9 cellular contexts compared by ENCODE assay signal in genomic region chr7:44043902-44044301, GRCh38. TPM values are rescaled to one million over a fixed set of nuclear protein-coding genes. Genes with fewer than 3 reads are reported as not detected.
DNase-seq lines count a peak whose midpoint lies in the region; ATAC-seq and TF ChIP-seq lines count a peak whose summit lies in the region.
"Had no signal": no experiment of that assay in that cellular context is flagged by ENCODE, and none has a peak within 500 bp of the region (broad histone marks: within the 10 kb centered on the region; RNA-seq: fewer than 3 reads in every experiment).

No MANE protein-coding gene starts in this region.

- no peaks in the 10 kb centered on the region for H4K20me1 ChIP-seq in H9 (ENCODE audit: control insufficient read depth, insufficient read depth, insufficient read length)

- H3K23me2 ChIP-seq in H9 (ENCODE audit: insufficient read length, low read depth, low read length, poor library complexity, severe bottlenecking) = peaks cover 15% of the 10 kb centered on the region

- H3K9me3 ChIP-seq in H9 (ENCODE audit: control insufficient read depth, low read depth, low read length) (no peaks in the 10 kb centered on the region), skeletal muscle satellite cell (replicated peaks; ENCODE audit: low read length) (no peaks in the 10 kb centered on the region)

- peaks cover 2 to 3% of the 10 kb centered on the region in 2 experiments; a peak in 4 of 5 replicates for H3K9me3 Mint-ChIP-seq in H9
- H3K9me3 Mint-ChIP-seq in glutamatergic neuron (ENCODE audit: unreplicated experiment) = peaks cover 16% of the 10 kb centered on the region

- no peak overlapping the region for H3K56ac ChIP-seq in H9 (ENCODE audit: insufficient read length, low read depth, low read length)

- ATAC-seq in GM21619 (IDR thresholded peaks at IDR 0.05; ENCODE audit: unreplicated experiment) = no peak

- peaks cover 13% of the 10 kb centered on the region for H3K36me3 ChIP-seq in skeletal muscle satellite cell (ENCODE audit: insufficient read depth, low read length)

- H3K36me3 Mint-ChIP-seq in H9 (ENCODE audit: insufficient read depth in 1 of 3, low read depth in 3 of 3) (peaks cover 0 to 11% (median 1%) of the 10 kb centered on the region in 3 experiments; a peak in 5 of 7 replicates), glutamatergic neuron (ENCODE audit: unreplicated experiment) (peaks cover 7% of the 10 kb centered on the region)

- H3K27me3 Mint-ChIP-seq in H9 (ENCODE audit: low read depth) (peaks cover 21% of the 10 kb centered on the region), glutamatergic neuron (ENCODE audit: unreplicated experiment) (peaks cover 11% of the 10 kb centered on the region)

- H2AFZ ChIP-seq in H9 (ENCODE audit: low read length) = peak overlapping the region; percentile 11

- no peak overlapping the region for H4K8ac ChIP-seq in H9 (replicated peaks; ENCODE audit: insufficient read length, low read depth, low read length)

- H3K4ac ChIP-seq in H9 (ENCODE audit: low read depth, low read length) = no peak overlapping the region

- H3K4me3 Mint-ChIP-seq in H9 (peak overlapping the region; percentile 84 to 87), glutamatergic neuron (ENCODE audit: unreplicated experiment) (peak overlapping the region; percentile 92)

- H3K27ac Mint-ChIP-seq in H9 = peak overlapping the region; percentile 27 to 92 (median 81); a peak in 3 of 7 replicates
- peak overlapping the region; percentile 95 for H3K27ac Mint-ChIP-seq in glutamatergic neuron (ENCODE audit: unreplicated experiment)

- DNase-seq in H9 (no peak), glutamatergic neuron (no peak), NCI-H1417 (lab: John Stamatoyannopoulos, UW) (no peak), NCI-H128 (lab: John Stamatoyannopoulos, UW; ENCODE audit: unreplicated experiment) (no peak)
- DNase-seq in activated CD4-positive, alpha-beta T cell treated with anti-CD3 and anti-CD28 coated beads, Interleukin-2, amount 50 U/mL, for 1 hour = no peak

- H4K91ac ChIP-seq in H9 (ENCODE audit: insufficient read length, low read depth, low read length) = no peak overlapping the region

- H3K4me1 Mint-ChIP-seq in H9 = peaks cover 17 to 24% of the 10 kb centered on the region in 2 experiments
- H3K4me1 Mint-ChIP-seq in glutamatergic neuron (ENCODE audit: low read depth, unreplicated experiment) = peaks cover 28% of the 10 kb centered on the region

- H3K23ac ChIP-seq in H9 (ENCODE audit: insufficient read length, low read depth, low read length) = no peak overlapping the region

- no CpG with 5 or more reads among the region's 8 CpGs for WGBS in H9 (ENCODE audit: extremely low coverage, insufficient read length, low lambda C conversion rate)

- H2BK15ac ChIP-seq in H9 (ENCODE audit: low read depth, low read length) = no peak overlapping the region

- TF ChIP-seq CTCF in H9 (conservative IDR thresholded peaks at IDR 0.05) = no peak
- no peak for TF ChIP-seq CTCF in WI38 (IDR thresholded peaks at IDR 0.05; ENCODE audit: low read depth, low read length)
- TF ChIP-seq CTCF in glutamatergic neuron (IDR thresholded peaks at IDR 0.05; ENCODE audit: partially characterized antibody, unreplicated experiment) = no peak

- H3K79me2 ChIP-seq in H9 (ENCODE audit: insufficient read depth, low read length) = peaks cover 2% of the 10 kb centered on the region; the same call in 1 of the 2 replicates

- no peak overlapping the region for H2BK5ac ChIP-seq in H9 (ENCODE audit: insufficient read length, low read length)

- H3K9ac ChIP-seq in H9 (ENCODE audit: extremely low read depth, insufficient read length, low read length) (peak overlapping the region; percentile 18), skeletal muscle satellite cell (ENCODE audit: low read depth, low read length) (peak overlapping the region; percentile 88)

- no peak overlapping the region for H2AK5ac ChIP-seq in H9 (ENCODE audit: insufficient read length, low read length)

- no peak overlapping the region for H2BK12ac ChIP-seq in H9 (ENCODE audit: insufficient read length, low read depth, low read length)

- no peak overlapping the region for H3T11ph ChIP-seq in H9 (ENCODE audit: low read length)

- H3K27me3 ChIP-seq in H9 (ENCODE audit: insufficient read depth, low read length) = no peaks in the 10 kb centered on the region
- no peaks in the 10 kb centered on the region for H3K27me3 ChIP-seq in skeletal muscle satellite cell (ENCODE audit: control insufficient read depth, insufficient read depth, low read length)

- no peak overlapping the region for H2BK20ac ChIP-seq in H9 (ENCODE audit: low read depth, low read length, poor library complexity, severe bottlenecking)

- no peak overlapping the region for H3K14ac ChIP-seq in H9 (ENCODE audit: insufficient read depth, low read length)

- no peak overlapping the region for H3K18ac ChIP-seq in H9 (ENCODE audit: insufficient read length, low read depth, low read length)

- H2BK120ac ChIP-seq in H9 (ENCODE audit: low read depth, low read length, poor library complexity, severe bottlenecking) = no peak overlapping the region

- peak overlapping the region; percentile 76 for H3K4me3 ChIP-seq in WI38 (ENCODE audit: low read depth, low read length)
- peak overlapping the region; percentile 86 for H3K4me3 ChIP-seq in skeletal muscle satellite cell (ENCODE audit: low read length)

- H4K5ac ChIP-seq in H9 (ENCODE audit: insufficient read length, low read depth, low read length) = no peak overlapping the region

- no peak overlapping the region for H3K27ac ChIP-seq in H9 (ENCODE audit: insufficient read length, low read depth, low read length)

- H3K4me1 ChIP-seq in H9 (ENCODE audit: insufficient read depth, low read length) (no peaks in the 10 kb centered on the region; the same call in 1 of the 2 replicates), skeletal muscle satellite cell (ENCODE audit: control insufficient read depth, insufficient read depth, low read length) (peaks cover 21% of the 10 kb centered on the region)

- H3K79me1 ChIP-seq in H9 (ENCODE audit: insufficient read depth, low read depth, low read length, poor library complexity, severe bottlenecking) = no peaks in the 10 kb centered on the region

- peak overlapping the region; percentile 81 for H3K4me2 ChIP-seq in H9 (ENCODE audit: insufficient read depth, insufficient read length, low read length)
- peak overlapping the region; percentile 89 for H3K4me2 ChIP-seq in skeletal muscle satellite cell (ENCODE audit: low read length)

RNA-seq across cellular contexts. Expression of gene DBNL, which starts 0.6 kb away (rescaled TPM):
- 51.3 and 52.8 TPM in 2 replicates for total RNA-seq in H9 (2021)
- 154 TPM for total RNA-seq in glutamatergic neuron (ENCODE audit: unreplicated experiment)
- total RNA-seq in skeletal muscle satellite cell (2012; rRNA removed) = 113 and 117 TPM in 2 replicates

RNA-seq across cellular contexts. Expression of gene PGAM2, which starts 21.5 kb away (rescaled TPM):
- total RNA-seq in H9 (2021) (5.6 and 8.7 TPM in 2 replicates), glutamatergic neuron (ENCODE audit: unreplicated experiment) (13.3 TPM)
- total RNA-seq in skeletal muscle satellite cell (2012; rRNA removed) = 2.2 TPM in 1 of 2 replicates, not detected in the other

RNA-seq across cellular contexts. Expression of gene POLM, which starts 38.4 kb away (rescaled TPM):
- 18.7 and 24.5 TPM in 2 replicates for total RNA-seq in H9 (2021)
- 28.8 TPM for total RNA-seq in glutamatergic neuron (ENCODE audit: unreplicated experiment)
- total RNA-seq in skeletal muscle satellite cell (2012; rRNA removed) = 16.0 and 23.8 TPM in 2 replicates

RNA-seq across cellular contexts. Expression of gene SPDYE1, which starts 46.2 kb away (rescaled TPM):
- total RNA-seq in H9 (2021) (not detected in 2 replicates), glutamatergic neuron (ENCODE audit: unreplicated experiment) (not detected)
- total RNA-seq in skeletal muscle satellite cell (2012; rRNA removed) = not detected in 2 replicates
- total RNA-seq: renal cortical epithelial cell had no signal
